22 cellular contexts compared by ENCODE assay signal in genomic region chr14:44370727-44371126, GRCh38.
"Had no signal": no experiment of that assay in that cellular context is flagged by ENCODE, and none has a peak within 500 bp of the region (broad histone marks: within the 10 kb centered on the region; RNA-seq: fewer than 3 reads in every experiment).

No MANE protein-coding gene starts in this region.

- DNase-seq: activated B cell treated with CpG ODN at 0.5 μM for 24 hours; activated CD8-positive, alpha-beta memory T cell treated with anti-CD3 and anti-CD28 coated beads, Interleukin-2, amount 10 ng/mL, durations not matched to agents 7 days and 5 days; activated CD8-positive, alpha-beta T cell treated with anti-CD3 and anti-CD28 coated beads, Interleukin-2, amount 10 ng/mL, durations not matched to agents 7 days and 5 days; activated effector memory CD4-positive, alpha-beta T cell treated with Interleukin-2 at 50 U/mL for 16 hours; activated naive CD4-positive, alpha-beta T cell treated with Interleukin-2 at 50 U/mL for 16 hours; activated T-cell treated with anti-CD3 and anti-CD28 coated beads, Interleukin-2, amount 50 U/mL, for 72 hours; anterior cingulate cortex; colonic mucosa; effector CD8-positive, alpha-beta T cell; esophagus squamous epithelium; head of caudate nucleus; midbrain; naive thymus-derived CD4-positive, alpha-beta T cell; ovary; stimulated activated CD4-positive, alpha-beta T cell treated with anti-CD3 and anti-CD28 coated beads, Interleukin-12 subunit alpha, Interleukin-12 subunit beta, amount 100 ng/mL, for 4 hours; stimulated activated CD4-positive, alpha-beta T cell treated with anti-CD3 and anti-CD28 coated beads, Interleukin-4, amount 100 ng/mL, for 1 hour; stimulated activated naive CD8-positive, alpha-beta T cell treated with anti-CD3 and anti-CD28 coated beads, Interleukin-15, Interleukin-2, amounts not matched to agents 100 U/mL and 50 U/mL, for 24 hours; testis; transverse colon had no signal

- ATAC-seq: activated CD8-positive, alpha-beta memory T cell treated with anti-CD3 and anti-CD28 coated beads, Interleukin-2, amount 10 ng/mL, durations not matched to agents 7 days and 5 days; activated CD8-positive, alpha-beta T cell treated with anti-CD3 and anti-CD28 coated beads, Interleukin-2, amount 10 ng/mL, durations not matched to agents 7 days and 5 days; activated T-cell treated with anti-CD3 and anti-CD28 coated beads, Interleukin-2, amount 50 U/mL, for 72 hours; gastroesophageal sphincter; naive thymus-derived CD4-positive, alpha-beta T cell; sciatic nerve; stimulated activated naive CD8-positive, alpha-beta T cell treated with anti-CD3 and anti-CD28 coated beads, Interleukin-15, Interleukin-2, amounts not matched to agents 100 U/mL and 50 U/mL, for 24 hours had no signal

- H3K4me3 ChIP-seq: colonic mucosa, esophagus squamous epithelium, gastroesophageal sphincter, ovary, skin epidermis, testis, transverse colon had no signal
